Comparison of ENCODE assay signal across 9 cellular contexts in genomic region chr1:54309631-54310366, GRCh38.
A peak's percentile ranks its signal among the peaks of the same experiment; 100 is the strongest.
DNase-seq lines count a peak whose midpoint lies in the region; ATAC-seq and TF ChIP-seq lines count a peak whose summit lies in the region.
"Had no signal": no experiment of that assay in that cellular context is flagged by ENCODE, and none has a peak within 500 bp of the region (broad histone marks: within the 10 kb centered on the region; RNA-seq: fewer than 3 reads in every experiment).

No MANE protein-coding gene starts in this region.

- H3K27me3 Mint-ChIP-seq in T-helper 2 cell treated with Interferon-gamma antibody and Interleukin-4, amounts not matched to agents 5 μg/mL and 100 μg/mL, for 36 hours (ENCODE audit: low read depth) = no peaks in the 10 kb centered on the region
- H3K27me3 Mint-ChIP-seq in endodermal cell (ENCODE audit: insufficient read depth) = no peaks in the 10 kb centered on the region

- no peaks in the 10 kb centered on the region for H3K9me3 Mint-ChIP-seq in T-helper 2 cell treated with Interferon-gamma antibody and Interleukin-4, amounts not matched to agents 5 μg/mL and 100 μg/mL, for 36 hours
- H3K9me3 Mint-ChIP-seq in endodermal cell = no peaks in the 10 kb centered on the region

- H3K4me1 ChIP-seq in endodermal cell (ENCODE audit: control insufficient read depth, insufficient read depth, low read length) = peaks cover 46% of the 10 kb centered on the region

- no peak for TF ChIP-seq CTCF in endodermal cell (conservative IDR thresholded peaks at IDR 0.05)

- WGBS in endodermal cell (ENCODE audit: insufficient coverage in 1 of 2, insufficient read length in 1 of 2), 2 experiments = 33 to 45% methylated on average over 4 to 19 of the region's 19 CpGs

- no peaks in the 10 kb centered on the region for H3K9me3 ChIP-seq in endodermal cell (ENCODE audit: control insufficient read depth, low read length)

- H3K27ac Mint-ChIP-seq in T-helper 2 cell treated with Interferon-gamma antibody and Interleukin-4, amounts not matched to agents 5 μg/mL and 100 μg/mL, for 36 hours = peak overlapping the region; percentile 36
- H3K27ac Mint-ChIP-seq in endodermal cell = peak overlapping the region; percentile 84

- H3K27ac ChIP-seq in endodermal cell (ENCODE audit: low read depth, low read length) = peak overlapping the region; percentile 97
- H3K27ac ChIP-seq in substantia nigra (ENCODE audit: low read depth, low read length, poor library complexity, severe bottlenecking) = peak overlapping the region; percentile 19

- H3K27me3 ChIP-seq in endodermal cell (ENCODE audit: control insufficient read depth, insufficient read depth, low read length, poor library complexity, severe bottlenecking) = no peaks in the 10 kb centered on the region

- H3K4me3 Mint-ChIP-seq in T-helper 2 cell treated with Interferon-gamma antibody and Interleukin-4, amounts not matched to agents 5 μg/mL and 100 μg/mL, for 36 hours = peak overlapping the region; percentile 39
- H3K4me3 Mint-ChIP-seq in endodermal cell = peak overlapping the region; percentile 10

- no peak overlapping the region for H3K4me3 ChIP-seq in endodermal cell (ENCODE audit: low read length)

- peaks cover 47% of the 10 kb centered on the region for H3K36me3 ChIP-seq in endodermal cell (ENCODE audit: control insufficient read depth, insufficient read depth, low read length)

- no peak for DNase-seq in T-helper 2 cell treated with Interferon-gamma antibody and Interleukin-4, amounts not matched to agents 5 μg/mL and 100 μg/mL, for 36 hours (ENCODE audit: low spot score)
- no peak for DNase-seq in T-helper 2 cell
- DNase-seq in NCI-H446 (lab: John Stamatoyannopoulos, UW) = peak; percentile 83 to 94
- DNase-seq in endodermal cell = peak; percentile 76
- DNase-seq in substantia nigra (lab: John Stamatoyannopoulos, UW) = peak in 33 of 49 donors; percentile 15 to 81 (median 63)
- DNase-seq in GOT3 (lab: John Stamatoyannopoulos, UW) = no peak
- DNase-seq in AG20443 (ENCODE audit: low spot score) = no peak
- DNase-seq: NCI-H2029 had no signal

- H3K4me1 Mint-ChIP-seq in T-helper 2 cell treated with Interferon-gamma antibody and Interleukin-4, amounts not matched to agents 5 μg/mL and 100 μg/mL, for 36 hours (ENCODE audit: low read depth) = peaks cover 34% of the 10 kb centered on the region
- H3K4me1 Mint-ChIP-seq in endodermal cell = peaks cover 79% of the 10 kb centered on the region

- H3K9ac ChIP-seq in endodermal cell (ENCODE audit: extremely low read depth, low read length, poor library complexity, severe bottlenecking) = no peak overlapping the region

- ATAC-seq in GM21447 (IDR thresholded peaks at IDR 0.05; ENCODE audit: unreplicated experiment) = no peak

- H3K36me3 Mint-ChIP-seq in T-helper 2 cell treated with Interferon-gamma antibody and Interleukin-4, amounts not matched to agents 5 μg/mL and 100 μg/mL, for 36 hours (ENCODE audit: low read depth) = peaks cover 4% of the 10 kb centered on the region
- peaks cover 32% of the 10 kb centered on the region for H3K36me3 Mint-ChIP-seq in endodermal cell (ENCODE audit: low read depth)

Comparison
In these comparisons a context has a peak if more than half of its experiments do, and no peak if none do; other contexts are left out.
1. DNase-seq: peak in NCI-H446 (2 of 2), endodermal cell (single experiment) and substantia nigra (33 of 49); none in T-helper 2 cell treated with Interferon-gamma antibody and Interleukin-4, amounts not matched to agents 5 μg/mL and 100 μg/mL, for 36 hours (single experiment), T-helper 2 cell (0 of 5), GOT3 (single experiment) and AG20443 (single experiment).